Comparison of ENCODE assay signal across 22 cellular contexts in the genomic region with DNA sequence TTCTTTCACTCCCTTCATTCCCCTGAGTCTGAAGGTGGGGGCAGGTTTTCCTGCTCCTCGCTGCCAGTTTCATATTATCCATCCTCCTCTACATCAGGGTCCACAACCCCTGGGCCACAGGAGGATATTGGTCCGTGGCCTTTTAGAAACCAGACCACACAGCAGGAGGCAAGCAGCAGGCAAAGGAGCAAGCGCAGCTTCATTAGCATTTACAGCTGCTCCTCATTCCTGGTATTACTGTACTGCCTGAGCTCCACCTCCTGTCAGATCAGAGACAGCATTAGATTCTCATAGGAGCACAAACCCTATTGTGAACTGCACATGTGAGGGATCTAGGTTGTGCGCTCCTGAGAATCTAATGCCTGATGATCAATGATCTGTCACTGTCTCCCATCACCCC.
A peak's percentile ranks its signal among the peaks of the same experiment; 100 is the strongest.
DNase-seq lines count a peak whose midpoint lies in the region; ATAC-seq and TF ChIP-seq lines count a peak whose summit lies in the region.
"Had no signal": no experiment of that assay in that cellular context is flagged by ENCODE, and none has a peak within 500 bp of the region (broad histone marks: within the 10 kb centered on the region; RNA-seq: fewer than 3 reads in every experiment).

No MANE protein-coding gene starts in this region.

- H3K36me3 Mint-ChIP-seq in activated T-helper 2 cell treated with anti-CD3 and anti-CD28 coated beads, Interferon-gamma antibody, Interleukin-2, Interleukin-4, amounts not matched to agents 10 μg/mL and 5 μg/mL and 100 μg/mL, durations not matched to agents 14 hours and 24 hours and 36 hours (ENCODE audit: low read depth) = no peaks in the 10 kb centered on the region
- H3K36me3 Mint-ChIP-seq: IgD-negative memory B cell, T-cell had no signal

- no peak overlapping the region for H2BK12ac ChIP-seq in neuronal stem cell (ENCODE audit: low read length)

- H3K79me1 ChIP-seq in neuronal stem cell (ENCODE audit: low read depth, low read length) = no peaks in the 10 kb centered on the region

- DNase-seq in NCI-H146 (lab: John Stamatoyannopoulos, UW) (peak; percentile 89), SK-MEL-5 (ENCODE audit: low read depth, low spot score) (peak; percentile 6), neuronal stem cell (ENCODE audit: low spot score) (no peak)
- no peak for DNase-seq in activated T-helper 2 cell treated with anti-CD3 and anti-CD28 coated beads, Interferon-gamma antibody, Interleukin-2, Interleukin-4, amounts not matched to agents 10 μg/mL and 5 μg/mL and 100 μg/mL, durations not matched to agents 14 hours and 24 hours and 36 hours (ENCODE audit: low spot score)
- DNase-seq: AML-193, DMS79 treated with DMSO at 0.1 percent for 48 hours, Karpas-422, NCI-H1417 treated with DMSO at 0.1 percent for 48 hours, NCI-H2029, NCI-H2171, NCI-H446 treated with DMSO at 0.1 percent for 48 hours, NCI-H774, Peyer's patch, T-cell had no signal

- H2BK15ac ChIP-seq in neuronal stem cell (ENCODE audit: low read length) = no peak overlapping the region

- H3K4me3 Mint-ChIP-seq in activated T-helper 2 cell treated with anti-CD3 and anti-CD28 coated beads, Interferon-gamma antibody, Interleukin-2, Interleukin-4, amounts not matched to agents 10 μg/mL and 5 μg/mL and 100 μg/mL, durations not matched to agents 14 hours and 24 hours and 36 hours (ENCODE audit: low read depth) = no peak overlapping the region
- H3K4me3 Mint-ChIP-seq: IgD-negative memory B cell, T-cell had no signal

- POLR2A ChIA-PET in HEK293 (lab: Yijun Ruan, JAX) = interaction anchor here (0.7 kb wide), 1 partner anchor 21 kb away, joined by 5 read pairs; no protein-coding TSS in a partner anchor

- WGBS in neuronal stem cell (ENCODE audit: extremely low coverage in 2 of 2, insufficient read length in 2 of 2, insufficient replicate concordance in 1 of 2), 2 donors = no CpG with 5 or more reads among the region's 4 CpGs

- H4K8ac ChIP-seq in neuronal stem cell (ENCODE audit: low read depth, low read length) = no peak overlapping the region

- no peak overlapping the region for H2BK5ac ChIP-seq in neuronal stem cell (ENCODE audit: low read length)

- intact Hi-C loops in activated T-helper 2 cell treated with anti-CD3 and anti-CD28 coated beads, Interferon-gamma antibody, Interleukin-2, Interleukin-4, amounts not matched to agents 10 μg/mL and 5 μg/mL and 100 μg/mL, durations not matched to agents 14 hours and 24 hours and 36 hours (cut with micrococcal nuclease) = no loop called here

- H3K18ac ChIP-seq in neuronal stem cell (ENCODE audit: low read length) = peak overlapping the region; percentile 48

- H2AK5ac ChIP-seq in neuronal stem cell (ENCODE audit: low read depth, low read length) = no peak overlapping the region

- no peaks in the 10 kb centered on the region for H3K36me3 ChIP-seq in HEK293 (ENCODE audit: control insufficient read depth in 2 of 2, insufficient read depth in 1 of 2, low read length in 2 of 2)
- no peaks in the 10 kb centered on the region for H3K36me3 ChIP-seq in neuronal stem cell (replicated peaks in 1 of 2; ENCODE audit: control insufficient read depth in 2 of 2, insufficient read depth in 2 of 2, low read length in 2 of 2)
- H3K36me3 ChIP-seq: HAP-1 had no signal

- no peaks in the 10 kb centered on the region for H3K4me1 Mint-ChIP-seq in activated T-helper 2 cell treated with anti-CD3 and anti-CD28 coated beads, Interferon-gamma antibody, Interleukin-2, Interleukin-4, amounts not matched to agents 10 μg/mL and 5 μg/mL and 100 μg/mL, durations not matched to agents 14 hours and 24 hours and 36 hours (ENCODE audit: low read depth)
- H3K4me1 Mint-ChIP-seq: IgD-negative memory B cell, T-cell had no signal

- H3K9me3 Mint-ChIP-seq in activated T-helper 2 cell treated with anti-CD3 and anti-CD28 coated beads, Interferon-gamma antibody, Interleukin-2, Interleukin-4, amounts not matched to agents 10 μg/mL and 5 μg/mL and 100 μg/mL, durations not matched to agents 14 hours and 24 hours and 36 hours = no peaks in the 10 kb centered on the region
- H3K9me3 Mint-ChIP-seq: IgD-negative memory B cell, T-cell had no signal

- no peak overlapping the region for H2BK120ac ChIP-seq in neuronal stem cell (ENCODE audit: low read depth, low read length)

- H3K4me1 ChIP-seq in HEK293 (ENCODE audit: control insufficient read depth, insufficient read depth, low read length) = peaks cover 3% of the 10 kb centered on the region; the same call in 1 of the 2 replicates
- peaks cover 0 to 4% of the 10 kb centered on the region in 2 donors for H3K4me1 ChIP-seq in neuronal stem cell (ENCODE audit: control insufficient read depth in 2 of 2, insufficient read depth in 1 of 2, low read depth in 1 of 2, low read length in 2 of 2)
- H3K4me1 ChIP-seq: Peyer's patch had no signal

- ATAC-seq in GM18909 (IDR thresholded peaks at IDR 0.05; ENCODE audit: poor library complexity, unreplicated experiment) = no peak
- ATAC-seq in GM21423 (IDR thresholded peaks at IDR 0.05; ENCODE audit: unreplicated experiment) = no peak
- ATAC-seq: Right ventricle myocardium inferior, T-cell had no signal

- in situ Hi-C loops in SK-MEL-5 (cut with HindIII; ENCODE audit: low pct_unique_long_range_greater_than_20kb, low sequenced_read_pairs) = no loop called here

- no peak overlapping the region for H2AFZ ChIP-seq in neuronal stem cell (ENCODE audit: low read length)

- no peak overlapping the region for H3K27ac ChIP-seq in HEK293 (ENCODE audit: extremely low read depth, low read depth, low read length)
- H3K27ac ChIP-seq in neuronal stem cell (replicated peaks; ENCODE audit: low read length) = no peak overlapping the region
- H3K27ac ChIP-seq: C4-2B, Peyer's patch, SK-N-MC had no signal

- no peak overlapping the region for H3K27ac Mint-ChIP-seq in activated T-helper 2 cell treated with anti-CD3 and anti-CD28 coated beads, Interferon-gamma antibody, Interleukin-2, Interleukin-4, amounts not matched to agents 10 μg/mL and 5 μg/mL and 100 μg/mL, durations not matched to agents 14 hours and 24 hours and 36 hours
- H3K27ac Mint-ChIP-seq: T-cell had no signal

- H3K27me3 ChIP-seq in neuronal stem cell (ENCODE audit: control insufficient read depth in 3 of 3, insufficient read depth in 3 of 3, low read depth in 1 of 3, low read length in 3 of 3) = peaks cover 0 to 2% (median 0%) of the 10 kb centered on the region in 3 experiments
- H3K27me3 ChIP-seq: Peyer's patch had no signal

- peak; percentile 10; the same call in 1 of the 2 replicates for TF ChIP-seq CTCF in HEK293 (tag by site-specific recombination; IDR thresholded peaks at IDR 0.05)

- no peak overlapping the region for H3K4me3 ChIP-seq in HEK293 (ENCODE audit: low read depth, low read length)
- no peak overlapping the region for H3K4me3 ChIP-seq in neuronal stem cell (ENCODE audit: low read length in 2 of 2)
- H3K4me3 ChIP-seq: HAP-1, Peyer's patch, SK-N-MC had no signal

- no peak overlapping the region for H3K4me2 ChIP-seq in neuronal stem cell (ENCODE audit: insufficient read depth, low read length, poor library complexity, severe bottlenecking)

- H3K14ac ChIP-seq in neuronal stem cell (ENCODE audit: low read length) = no peak overlapping the region

- no peak overlapping the region for H3K9ac ChIP-seq in neuronal stem cell (ENCODE audit: low read depth, low read length, poor library complexity)

- no peak overlapping the region for H3K4ac ChIP-seq in neuronal stem cell (ENCODE audit: low read length)

- no peaks in the 10 kb centered on the region for H3K9me3 ChIP-seq in HEK293 (ENCODE audit: control insufficient read depth, insufficient read depth, low read depth, low read length)
- no peaks in the 10 kb centered on the region for H3K9me3 ChIP-seq in neuronal stem cell (replicated peaks in 1 of 2; ENCODE audit: control insufficient read depth in 2 of 2, insufficient read depth in 1 of 2, low read depth in 1 of 2, low read length in 2 of 2)
- H3K9me3 ChIP-seq: HAP-1, Peyer's patch had no signal

- CTCF ChIA-PET in HEK293 (lab: Yijun Ruan, JAX) = no interaction called here

- H3K27me3 Mint-ChIP-seq in activated T-helper 2 cell treated with anti-CD3 and anti-CD28 coated beads, Interferon-gamma antibody, Interleukin-2, Interleukin-4, amounts not matched to agents 10 μg/mL and 5 μg/mL and 100 μg/mL, durations not matched to agents 14 hours and 24 hours and 36 hours (ENCODE audit: low read depth) = no peaks in the 10 kb centered on the region
- H3K27me3 Mint-ChIP-seq: IgD-negative memory B cell, T-cell had no signal

- no peak overlapping the region for H3K23ac ChIP-seq in neuronal stem cell (ENCODE audit: low read depth, low read length, poor library complexity)

- H4K91ac ChIP-seq in neuronal stem cell (ENCODE audit: low read depth, low read length, poor library complexity) = no peak overlapping the region

TF ChIP-seq in HEK293, 187 proteins besides CTCF, POLR2A, EP300 and RAD21:
- TF ChIP-seq ZNF140 (tag by site-specific recombination; IDR thresholded peaks at IDR 0.05) (no peak), ZNF610 (tag by site-specific recombination; IDR thresholded peaks at IDR 0.05; ENCODE audit: borderline replicate concordance) (peak; percentile 82; the same call in 1 of the 2 replicates), ZNF555 (tag by site-specific recombination; conservative IDR thresholded peaks at IDR 0.05) (no peak)

Comparison
In these comparisons a context has a peak if more than half of its experiments do, and no peak if none do; other contexts are left out.
1. DNase-seq: peak in NCI-H146 (single experiment) and SK-MEL-5 (single experiment); none in neuronal stem cell (single experiment) and activated T-helper 2 cell treated with anti-CD3 and anti-CD28 coated beads, Interferon-gamma antibody, Interleukin-2, Interleukin-4, amounts not matched to agents 10 μg/mL and 5 μg/mL and 100 μg/mL, durations not matched to agents 14 hours and 24 hours and 36 hours (single experiment).